ENCODE assay signal across 16 cellular contexts in the genomic region with DNA sequence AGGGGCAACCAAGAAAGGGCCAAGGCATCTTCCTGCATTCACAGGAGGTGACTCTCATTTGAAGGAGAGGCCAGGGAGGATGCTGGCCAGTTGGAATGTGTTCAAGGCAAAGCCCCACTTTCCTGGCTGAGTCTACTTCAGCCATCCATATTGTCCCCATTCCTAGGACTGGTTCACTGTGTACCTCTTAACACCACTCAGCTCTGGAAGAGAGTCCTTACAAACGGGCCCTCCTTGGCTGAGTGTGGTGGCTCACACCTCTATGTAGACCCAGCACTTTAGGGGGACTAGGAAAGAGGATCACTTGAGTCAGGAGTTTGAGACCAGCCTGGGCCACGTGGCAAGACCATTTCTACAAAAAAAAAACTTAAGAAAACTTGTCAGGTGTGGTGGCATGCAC. TPM values are rescaled to one million over a fixed set of nuclear protein-coding genes. Genes with fewer than 3 reads are reported as not detected.
A peak's percentile ranks its signal among the peaks of the same experiment; 100 is the strongest.
DNase-seq lines count a peak whose midpoint lies in the region; ATAC-seq, FAIRE-seq and TF ChIP-seq lines count a peak whose summit lies in the region.
"Had no signal": no experiment of that assay in that cellular context is flagged by ENCODE, and none has a peak within 500 bp of the region (broad histone marks: within the 10 kb centered on the region; RNA-seq: fewer than 3 reads in every experiment).

No MANE protein-coding gene starts in this region.

- no peak overlapping the region for H3K4me3 Mint-ChIP-seq in osteocyte (ENCODE audit: unreplicated experiment)
- H3K4me3 Mint-ChIP-seq: CD4-positive, alpha-beta memory T cell had no signal

- H3K4me1 ChIP-seq in K562 (replicated peaks in 1 of 2; ENCODE audit: control insufficient read depth in 2 of 2, insufficient read depth in 2 of 2, low read length in 2 of 2) (no peaks in the 10 kb centered on the region), HepG2 (ENCODE audit: insufficient read depth, low read length) (peaks cover 5% of the 10 kb centered on the region), HAP-1 (no peaks in the 10 kb centered on the region)

- H3K9me1 ChIP-seq in K562 (ENCODE audit: control insufficient read depth, insufficient read depth, low read length) = no peaks in the 10 kb centered on the region

- TF ChIP-seq RAD21 in K562 (CRISPR knock-in tag; conservative IDR thresholded peaks at IDR 0.05 in 1 of 2, IDR thresholded peaks at IDR 0.05 in 1 of 2) = no peak
- TF ChIP-seq RAD21 in HepG2 (CRISPR knock-in tag; IDR thresholded peaks at IDR 0.05) = no peak

- ATAC-seq in K562 (0 out of 3 replicates have a peak, but pooled peaks have one; percentile 18), HepG2 (peak; percentile 14; the same call in 2 of the 3 replicates)

- TF ChIP-seq EP300 in K562 (IDR thresholded peaks at IDR 0.05; ENCODE audit: low read length) = no peak
- TF ChIP-seq EP300 in HepG2 (IDR thresholded peaks at IDR 0.05; ENCODE audit: low read depth in 2 of 2, low read length in 2 of 2) = no peak
- TF ChIP-seq EP300 in HepG2 (CRISPR knock-in tag; IDR thresholded peaks at IDR 0.05; ENCODE audit: borderline replicate concordance) = no peak

- no TSS peak for BruUV-seq in K562 (replicated peaks; lab: Mats Ljungman, UMichigan)
- BruUV-seq in HepG2 (replicated peaks; lab: Mats Ljungman, UMichigan) = no TSS peak

- TF ChIP-seq POLR2A in K562 (conservative IDR thresholded peaks at IDR 0.05) (no peak), HepG2 (IDR thresholded peaks at IDR 0.05; ENCODE audit: insufficient read depth in 1 of 2, low read depth in 2 of 2, low read length in 2 of 2) (no peak)

- no peak for TF ChIP-seq CTCF in K562 (IDR thresholded peaks at IDR 0.05 in 2 of 3, conservative IDR thresholded peaks at IDR 0.05 in 1 of 3; ENCODE audit: insufficient read depth in 2 of 3, low read depth in 1 of 3, low read length in 3 of 3)
- TF ChIP-seq CTCF in HepG2 (CRISPR knock-in tag; IDR thresholded peaks at IDR 0.05) = no peak
- no peak for TF ChIP-seq CTCF in osteocyte (IDR thresholded peaks at IDR 0.05)

- DNase-seq in K562 (ENCODE audit: extremely low read depth in 1 of 4, low spot score in 3 of 4) = no peak
- DNase-seq in HepG2 (ENCODE audit: low spot score) = no peak
- DNase-seq in osteocyte (ENCODE audit: extremely low spot score, unreplicated experiment) = peak; percentile 65
- DNase-seq in anterior cingulate cortex (lab: John Stamatoyannopoulos, UW) = no peak
- no peak for DNase-seq in NCI-H345 treated with DMSO at 0.1 percent for 48 hours (lab: John Stamatoyannopoulos, UW; ENCODE audit: unreplicated experiment)
- no peak for DNase-seq in HAP-1 (ENCODE audit: low spot score in 2 of 2)
- DNase-seq: C1 segment of cervical spinal cord; Caco-2; CD4-positive, alpha-beta memory T cell; DMS153; DND-41; GM23248; H7 had no signal

- H3K4me2 ChIP-seq in K562 (ENCODE audit: insufficient read depth, low read length) (no peak overlapping the region), HepG2 (ENCODE audit: low read depth, low read length) (no peak overlapping the region)

- H2AFZ ChIP-seq in K562 (ENCODE audit: low read depth, low read length) (no peak overlapping the region), HepG2 (ENCODE audit: low read length) (no peak overlapping the region)
- H2AFZ ChIP-seq: GM23248 had no signal

- no peaks in the 10 kb centered on the region for H4K20me1 ChIP-seq in K562 (replicated peaks; ENCODE audit: control insufficient read depth, insufficient read depth, low read length)
- no peaks in the 10 kb centered on the region for H4K20me1 ChIP-seq in HepG2 (ENCODE audit: insufficient read depth, low read length)

- H3K27ac ChIP-seq in K562 (ENCODE audit: extremely low read depth, low read depth, low read length) (no peak overlapping the region), HepG2 (ENCODE audit: extremely low read length, insufficient read depth, low read length) (no peak overlapping the region)
- H3K27ac ChIP-seq: GM23248 had no signal

- peaks cover 26% of the 10 kb centered on the region for H3K36me3 ChIP-seq in K562 (ENCODE audit: control insufficient read depth, insufficient read depth, low read length)
- peaks cover 8 to 22% of the 10 kb centered on the region in 2 experiments; a peak in 4 of 5 replicates for H3K36me3 ChIP-seq in HepG2 (replicated peaks in 1 of 2; ENCODE audit: control insufficient read depth in 1 of 2, insufficient read depth in 2 of 2, low read length in 2 of 2)
- peaks cover 22% of the 10 kb centered on the region for H3K36me3 ChIP-seq in HAP-1 (replicated peaks)

- intact Hi-C loops in K562 (cut with micrococcal nuclease) = no loop called here
- intact Hi-C loops in HepG2 (cut with micrococcal nuclease; ENCODE audit: unreplicated experiment) = no loop called here

- H3K9ac ChIP-seq in K562 (ENCODE audit: insufficient read depth in 1 of 2, low read depth in 2 of 2, low read length in 2 of 2) (no peak overlapping the region), HepG2 (ENCODE audit: insufficient read depth, low read depth, low read length) (no peak overlapping the region)
- H3K9ac ChIP-seq: GM23248 had no signal

- H3K4me1 Mint-ChIP-seq in osteocyte (ENCODE audit: unreplicated experiment) = no peaks in the 10 kb centered on the region
- H3K4me1 Mint-ChIP-seq: CD4-positive, alpha-beta memory T cell had no signal

- H3K4me3 ChIP-seq in K562 (no peak overlapping the region), HepG2 (replicated peaks in 1 of 3; ENCODE audit: insufficient read depth in 1 of 3, low read depth in 2 of 3, low read length in 3 of 3) (no peak overlapping the region), HAP-1 (no peak overlapping the region)
- H3K4me3 ChIP-seq: GM23248 had no signal

- no peaks in the 10 kb centered on the region for H3K27me3 Mint-ChIP-seq in osteocyte (ENCODE audit: unreplicated experiment)
- H3K27me3 Mint-ChIP-seq: CD4-positive, alpha-beta memory T cell had no signal

- no peaks in the 10 kb centered on the region for H3K79me2 ChIP-seq in K562 (ENCODE audit: control insufficient read depth, insufficient read depth, low read length)
- H3K79me2 ChIP-seq in HepG2 (ENCODE audit: insufficient read depth, low read length) = no peaks in the 10 kb centered on the region

- 39% methylated on average over 2 of the region's 2 CpGs for WGBS in K562 (ENCODE audit: insufficient coverage, low coverage, missing lambda C conversion rate)
- 51% methylated on average over 2 of the region's 2 CpGs for WGBS in HepG2 (ENCODE audit: low lambda C conversion rate)

- CTCF ChIA-PET in K562 (lab: Yijun Ruan, JAX; ENCODE audit: low intra/inter-chr PET ratio) (no interaction called here), HepG2 (lab: Yijun Ruan, JAX; ENCODE audit: low intra/inter-chr PET ratio, low total read pairs) (no interaction called here)

- no peak for FAIRE-seq in K562 (lab: Jason Lieb, UNC)
- FAIRE-seq in HepG2 (lab: Jason Lieb, UNC) = no peak
- FAIRE-seq: G401.6, GM12892, H1 had no signal

- no peaks in the 10 kb centered on the region for H3K9me3 ChIP-seq in K562 (replicated peaks; ENCODE audit: control insufficient read depth, insufficient read depth, low read depth, low read length)
- H3K9me3 ChIP-seq in HepG2 (ENCODE audit: low read length) = no peaks in the 10 kb centered on the region
- no peaks in the 10 kb centered on the region for H3K9me3 ChIP-seq in HAP-1
- H3K9me3 ChIP-seq: Caco-2 had no signal

- peaks cover 24% of the 10 kb centered on the region for H3K36me3 Mint-ChIP-seq in osteocyte (ENCODE audit: unreplicated experiment)

- POLR2A ChIA-PET in K562 (lab: Yijun Ruan, JAX) (interaction anchor here (0.7 to 1.1 kb wide), 3 partner anchors 9 to 10 kb away, joined by 3 to 4 read pairs (median 3); no protein-coding TSS in a partner anchor), HepG2 (lab: Yijun Ruan, JAX) (no interaction called here)

- H3K27me3 ChIP-seq in K562 (ENCODE audit: control insufficient read depth in 2 of 2, insufficient read depth in 2 of 2, low read length in 2 of 2) (no peaks in the 10 kb centered on the region), HepG2 (ENCODE audit: control insufficient read depth in 1 of 2, insufficient read depth in 2 of 2, low read length in 2 of 2) (no peaks in the 10 kb centered on the region), HAP-1 (ENCODE audit: low read depth) (no peaks in the 10 kb centered on the region)

- in situ Hi-C loops in K562 (cut with MboI) (no loop called here), HepG2 (cut with HindIII; ENCODE audit: extremely low pct_ligation_motif_present, low pct_unique_long_range_greater_than_20kb) (no loop called here), HAP-1 (cut with MboI; ENCODE audit: low sequenced_read_pairs) (no loop called here)

- H3K9me3 Mint-ChIP-seq in osteocyte (ENCODE audit: unreplicated experiment) = no peaks in the 10 kb centered on the region
- H3K9me3 Mint-ChIP-seq: CD4-positive, alpha-beta memory T cell had no signal

- H3K27ac Mint-ChIP-seq in osteocyte (ENCODE audit: unreplicated experiment) = no peak overlapping the region
- H3K27ac Mint-ChIP-seq: CD4-positive, alpha-beta memory T cell had no signal

RNA-seq across cellular contexts. Expression of gene CFAP20, which starts 28.1 kb away (rescaled TPM):
- total RNA-seq in K562 (2011; cell fraction: chromatin; rRNA removed; ENCODE audit: low replicate concordance) = 60.4 and 84.1 TPM in 2 replicates
- total RNA-seq in K562 (2011; cell fraction: nucleolus; rRNA removed) = 47.2 and 54.3 TPM in 2 replicates
- total RNA-seq in K562 (2011; cell fraction: nucleoplasm; rRNA removed) = 53.7 and 61.0 TPM in 2 replicates
- total RNA-seq in K562 (2014; rRNA removed) = 75.5 and 77.8 TPM in 2 replicates
- total RNA-seq in K562 (2014; rRNA removed; fragmentation: Illumina TruSeq; extraction: Trizol) = 66.2 and 69.2 TPM in 2 replicates
- total RNA-seq in K562 (2015; rRNA removed; fragmentation: Illumina TruSeq; extraction: Trizol) = 79.1 and 90.5 TPM in 2 replicates
- 55.2 and 56.5 TPM in 2 replicates for total RNA-seq in K562 (2021)
- polyA plus RNA-seq in K562 (2011; rRNA removed) = 75.3 and 76.3 TPM in 2 replicates
- 80.3 and 88.1 TPM in 2 replicates for polyA plus RNA-seq in K562 (2011; cell fraction: cytosol; rRNA removed)
- polyA plus RNA-seq in K562 (2011; cell fraction: nucleus; rRNA removed) = 73.5 and 86.5 TPM in 2 replicates
- polyA plus RNA-seq in K562 (2012) = 58.5 and 70.9 TPM in 2 replicates
- 74.4 and 79.1 TPM in 2 replicates for polyA plus RNA-seq in K562 (2014; fragmentation: Illumina TruSeq; extraction: Trizol)
- polyA plus RNA-seq in K562 (2014; fragmentation: Nextera tagmentation; extraction: Ambion mirVana) = 10 to 100 TPM; 20.5 to 30.4 TPM
- 84.5 and 90.0 TPM in 2 replicates for polyA plus RNA-seq in K562 (2014; rRNA removed)
- polyA minus RNA-seq in K562 (2011; rRNA and poly(A)+ RNA removed) = 68.0 and 92.8 TPM in 2 replicates
- polyA minus RNA-seq in K562 (2011; cell fraction: cytosol; rRNA and poly(A)+ RNA removed) = 50.4 and 54.9 TPM in 2 replicates
- 23.3 and 44.5 TPM in 2 replicates for polyA minus RNA-seq in K562 (2011; cell fraction: nucleus; rRNA and poly(A)+ RNA removed)
- 87.4 and 103 TPM in 2 replicates for total RNA-seq in HepG2 (2016; rRNA removed; fragmentation: Illumina TruSeq; extraction: Trizol)
- total RNA-seq in HepG2 (2016; cell fraction: cytosol; rRNA removed; fragmentation: Illumina TruSeq; extraction: Trizol; ENCODE audit: low read depth) = 20.4 and 23.7 TPM in 2 replicates
- 90.5 and 106 TPM in 2 replicates for total RNA-seq in HepG2 (2016; cell fraction: insoluble cytoplasmic fraction; rRNA removed; fragmentation: Illumina TruSeq; extraction: Trizol)
- total RNA-seq in HepG2 (2016; cell fraction: membrane; rRNA removed; fragmentation: Illumina TruSeq; extraction: Trizol) = 20.9 and 22.6 TPM in 2 replicates
- 54.6 and 63.8 TPM in 2 replicates for total RNA-seq in HepG2 (2016; cell fraction: nucleus; rRNA removed; fragmentation: Illumina TruSeq; extraction: Trizol)
- 62.3 and 73.1 TPM in 2 replicates for polyA plus RNA-seq in HepG2 (2011; rRNA removed)
- polyA plus RNA-seq in HepG2 (2011; cell fraction: cytosol; rRNA removed) = 55.6 and 61.8 TPM in 2 replicates
- 43.8 and 64.6 TPM in 2 replicates for polyA plus RNA-seq in HepG2 (2011; cell fraction: nucleus; rRNA removed)
- polyA plus RNA-seq in HepG2 (2012) = 38.8 and 48.5 TPM in 2 replicates
- 8.6 and 8.9 TPM in 2 replicates for polyA plus RNA-seq in HepG2 (2016; cell fraction: cytosol; fragmentation: Illumina TruSeq; extraction: Trizol; ENCODE audit: low read depth)
- 99.6 and 104 TPM in 2 replicates for polyA plus RNA-seq in HepG2 (2016; cell fraction: insoluble cytoplasmic fraction; fragmentation: Illumina TruSeq; extraction: Trizol; ENCODE audit: low read depth)
- 10.4 and 12.5 TPM in 2 replicates for polyA plus RNA-seq in HepG2 (2016; cell fraction: membrane; fragmentation: Illumina TruSeq; extraction: Trizol; ENCODE audit: low read depth)
- 91.7 and 107 TPM in 2 replicates for polyA plus RNA-seq in HepG2 (2016; cell fraction: nucleus; fragmentation: Illumina TruSeq; extraction: Trizol; ENCODE audit: insufficient read depth, low read depth)
- 62.6 and 62.7 TPM in 2 replicates for polyA minus RNA-seq in HepG2 (2011; rRNA and poly(A)+ RNA removed; ENCODE audit: low replicate concordance)
- 32.8 and 51.6 TPM in 2 replicates for polyA minus RNA-seq in HepG2 (2011; cell fraction: cytosol; rRNA and poly(A)+ RNA removed)
- 30.4 and 37.3 TPM in 2 replicates for polyA minus RNA-seq in HepG2 (2011; cell fraction: nucleus; rRNA and poly(A)+ RNA removed)
- total RNA-seq in osteocyte = 28.7 TPM in 2 replicates

RNA-seq across cellular contexts. Expression of gene CSNK2A2, which starts 40.7 kb away (rescaled TPM):
- total RNA-seq in K562 (2011; cell fraction: chromatin; rRNA removed; ENCODE audit: low replicate concordance) = 26.4 and 69.6 TPM in 2 replicates
- total RNA-seq in K562 (2011; cell fraction: nucleolus; rRNA removed) = 19.0 and 20.7 TPM in 2 replicates
- 45.6 and 81.2 TPM in 2 replicates for total RNA-seq in K562 (2011; cell fraction: nucleoplasm; rRNA removed)
- total RNA-seq in K562 (2014; rRNA removed) (20.8 TPM in 2 replicates), K562 (2014; rRNA removed; fragmentation: Illumina TruSeq; extraction: Trizol) (54.1 and 59.2 TPM in 2 replicates), K562 (2015; rRNA removed; fragmentation: Illumina TruSeq; extraction: Trizol) (44.7 and 44.8 TPM in 2 replicates), K562 (2021) (95.7 and 109 TPM in 2 replicates), HepG2 (2016; rRNA removed; fragmentation: Illumina TruSeq; extraction: Trizol) (46.4 and 75.8 TPM in 2 replicates), osteocyte (77.9 and 79.3 TPM in 2 replicates)
- polyA plus RNA-seq in K562 (2011; rRNA removed) (48.1 and 61.2 TPM in 2 replicates), K562 (2014; fragmentation: Illumina TruSeq; extraction: Trizol) (90.0 and 97.7 TPM in 2 replicates), K562 (2014; fragmentation: Nextera tagmentation; extraction: Ambion mirVana) (10 to 100 TPM; 23.4 to 25.2 TPM), K562 (2014; rRNA removed) (35.4 and 42.8 TPM in 2 replicates), HepG2 (2011; rRNA removed) (48.0 and 56.9 TPM in 2 replicates)
- 29.2 and 61.7 TPM in 2 replicates for polyA plus RNA-seq in K562 (2011; cell fraction: cytosol; rRNA removed)
- 33.6 and 40.3 TPM in 2 replicates for polyA plus RNA-seq in K562 (2011; cell fraction: nucleus; rRNA removed)
- polyA plus RNA-seq in K562 (2012) = 62.6 and 118 TPM in 2 replicates
- polyA minus RNA-seq in K562 (2011; rRNA and poly(A)+ RNA removed) = 131 and 140 TPM in 2 replicates
- polyA minus RNA-seq in K562 (2011; cell fraction: cytosol; rRNA and poly(A)+ RNA removed) = 65.1 and 66.0 TPM in 2 replicates
- 13.7 and 24.1 TPM in 2 replicates for polyA minus RNA-seq in K562 (2011; cell fraction: nucleus; rRNA and poly(A)+ RNA removed)
- 7.9 and 10.0 TPM in 2 replicates for total RNA-seq in HepG2 (2016; cell fraction: cytosol; rRNA removed; fragmentation: Illumina TruSeq; extraction: Trizol; ENCODE audit: low read depth)
- 45.9 and 69.7 TPM in 2 replicates for total RNA-seq in HepG2 (2016; cell fraction: insoluble cytoplasmic fraction; rRNA removed; fragmentation: Illumina TruSeq; extraction: Trizol)
- total RNA-seq in HepG2 (2016; cell fraction: membrane; rRNA removed; fragmentation: Illumina TruSeq; extraction: Trizol) = 48.2 and 51.0 TPM in 2 replicates
- 55.1 and 62.2 TPM in 2 replicates for total RNA-seq in HepG2 (2016; cell fraction: nucleus; rRNA removed; fragmentation: Illumina TruSeq; extraction: Trizol)
- 41.5 and 54.0 TPM in 2 replicates for polyA plus RNA-seq in HepG2 (2011; cell fraction: cytosol; rRNA removed)
- polyA plus RNA-seq in HepG2 (2011; cell fraction: nucleus; rRNA removed) = 27.7 and 32.7 TPM in 2 replicates
- polyA plus RNA-seq in HepG2 (2012) = 83.1 and 84.5 TPM in 2 replicates
- polyA plus RNA-seq in HepG2 (2016; cell fraction: cytosol; fragmentation: Illumina TruSeq; extraction: Trizol; ENCODE audit: low read depth) = 16.6 and 17.4 TPM in 2 replicates
- polyA plus RNA-seq in HepG2 (2016; cell fraction: insoluble cytoplasmic fraction; fragmentation: Illumina TruSeq; extraction: Trizol; ENCODE audit: low read depth) = 76.7 and 84.0 TPM in 2 replicates
- polyA plus RNA-seq in HepG2 (2016; cell fraction: membrane; fragmentation: Illumina TruSeq; extraction: Trizol; ENCODE audit: low read depth) = 43.1 and 47.3 TPM in 2 replicates
- 77.0 and 77.7 TPM in 2 replicates for polyA plus RNA-seq in HepG2 (2016; cell fraction: nucleus; fragmentation: Illumina TruSeq; extraction: Trizol; ENCODE audit: insufficient read depth, low read depth)
- polyA minus RNA-seq in HepG2 (2011; rRNA and poly(A)+ RNA removed; ENCODE audit: low replicate concordance) = 80.3 and 103 TPM in 2 replicates
- polyA minus RNA-seq in HepG2 (2011; cell fraction: cytosol; rRNA and poly(A)+ RNA removed) = 85.8 and 89.6 TPM in 2 replicates
- polyA minus RNA-seq in HepG2 (2011; cell fraction: nucleus; rRNA and poly(A)+ RNA removed) = 57.7 and 65.4 TPM in 2 replicates
